In the genomic region with DNA sequence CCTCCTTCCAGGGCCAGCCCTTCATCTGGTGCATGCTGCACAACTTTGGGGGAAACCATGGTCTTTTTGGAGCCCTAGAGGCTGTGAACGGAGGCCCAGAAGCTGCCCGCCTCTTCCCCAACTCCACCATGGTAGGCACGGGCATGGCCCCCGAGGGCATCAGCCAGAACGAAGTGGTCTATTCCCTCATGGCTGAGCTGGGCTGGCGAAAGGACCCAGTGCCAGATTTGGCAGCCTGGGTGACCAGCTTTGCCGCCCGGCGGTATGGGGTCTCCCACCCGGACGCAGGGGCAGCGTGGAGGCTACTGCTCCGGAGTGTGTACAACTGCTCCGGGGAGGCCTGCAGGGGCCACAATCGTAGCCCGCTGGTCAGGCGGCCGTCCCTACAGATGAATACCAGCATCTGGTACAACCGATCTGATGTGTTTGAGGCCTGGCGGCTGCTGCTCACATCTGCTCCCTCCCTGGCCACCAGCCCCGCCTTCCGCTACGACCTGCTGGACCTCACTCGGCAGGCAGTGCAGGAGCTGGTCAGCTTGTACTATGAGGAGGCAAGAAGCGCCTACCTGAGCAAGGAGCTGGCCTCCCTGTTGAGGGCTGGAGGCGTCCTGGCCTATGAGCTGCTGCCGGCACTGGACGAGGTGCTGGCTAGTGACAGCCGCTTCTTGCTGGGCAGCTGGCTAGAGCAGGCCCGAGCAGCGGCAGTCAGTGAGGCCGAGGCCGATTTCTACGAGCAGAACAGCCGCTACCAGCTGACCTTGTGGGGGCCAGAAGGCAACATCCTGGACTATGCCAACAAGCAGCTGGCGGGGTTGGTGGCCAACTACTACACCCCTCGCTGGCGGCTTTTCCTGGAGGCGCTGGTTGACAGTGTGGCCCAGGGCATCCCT, we compare ENCODE assay signal across 1 cellular context.
A peak's percentile ranks its signal among the peaks of the same experiment; 100 is the strongest.
TF ChIP-seq lines count a peak whose summit lies in the region.

No MANE protein-coding gene starts in this region.

TF ChIP-seq in HepG2, 621 proteins besides CTCF, POLR2A, EP300 and RAD21 (continues in another document):
- no peak for TF ChIP-seq SAP130 (CRISPR knock-in tag; IDR thresholded peaks at IDR 0.05; ENCODE audit: low read depth)
- no peak for TF ChIP-seq GLI4 (CRISPR knock-in tag; IDR thresholded peaks at IDR 0.05; ENCODE audit: borderline replicate concordance)
- no peak for TF ChIP-seq MAFF (IDR thresholded peaks at IDR 0.05; ENCODE audit: low read depth, low read length)
- TF ChIP-seq, protein P1, sequence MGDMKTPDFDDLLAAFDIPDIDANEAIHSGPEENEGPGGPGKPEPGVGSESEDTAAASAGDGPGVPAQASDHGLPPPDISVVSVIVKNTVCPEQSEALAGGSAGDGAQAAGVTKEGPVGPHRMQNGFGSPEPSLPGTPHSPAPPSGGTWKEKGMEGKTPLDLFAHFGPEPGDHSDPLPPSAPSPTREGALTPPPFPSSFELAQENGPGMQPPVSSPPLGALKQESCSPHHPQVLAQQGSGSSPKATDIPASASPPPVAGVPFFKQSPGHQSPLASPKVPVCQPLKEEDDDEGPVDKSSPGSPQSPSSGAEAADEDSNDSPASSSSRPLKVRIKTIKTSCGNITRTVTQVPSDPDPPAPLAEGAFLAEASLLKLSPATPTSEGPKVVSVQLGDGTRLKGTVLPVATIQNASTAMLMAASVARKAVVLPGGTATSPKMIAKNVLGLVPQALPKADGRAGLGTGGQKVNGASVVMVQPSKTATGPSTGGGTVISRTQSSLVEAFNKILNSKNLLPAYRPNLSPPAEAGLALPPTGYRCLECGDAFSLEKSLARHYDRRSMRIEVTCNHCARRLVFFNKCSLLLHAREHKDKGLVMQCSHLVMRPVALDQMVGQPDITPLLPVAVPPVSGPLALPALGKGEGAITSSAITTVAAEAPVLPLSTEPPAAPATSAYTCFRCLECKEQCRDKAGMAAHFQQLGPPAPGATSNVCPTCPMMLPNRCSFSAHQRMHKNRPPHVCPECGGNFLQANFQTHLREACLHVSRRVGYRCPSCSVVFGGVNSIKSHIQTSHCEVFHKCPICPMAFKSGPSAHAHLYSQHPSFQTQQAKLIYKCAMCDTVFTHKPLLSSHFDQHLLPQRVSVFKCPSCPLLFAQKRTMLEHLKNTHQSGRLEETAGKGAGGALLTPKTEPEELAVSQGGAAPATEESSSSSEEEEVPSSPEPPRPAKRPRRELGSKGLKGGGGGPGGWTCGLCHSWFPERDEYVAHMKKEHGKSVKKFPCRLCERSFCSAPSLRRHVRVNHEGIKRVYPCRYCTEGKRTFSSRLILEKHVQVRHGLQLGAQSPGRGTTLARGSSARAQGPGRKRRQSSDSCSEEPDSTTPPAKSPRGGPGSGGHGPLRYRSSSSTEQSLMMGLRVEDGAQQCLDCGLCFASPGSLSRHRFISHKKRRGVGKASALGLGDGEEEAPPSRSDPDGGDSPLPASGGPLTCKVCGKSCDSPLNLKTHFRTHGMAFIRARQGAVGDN (CRISPR knock-in tag; IDR thresholded peaks at IDR 0.05), result peak; percentile 63
- TF ChIP-seq, protein P2, sequence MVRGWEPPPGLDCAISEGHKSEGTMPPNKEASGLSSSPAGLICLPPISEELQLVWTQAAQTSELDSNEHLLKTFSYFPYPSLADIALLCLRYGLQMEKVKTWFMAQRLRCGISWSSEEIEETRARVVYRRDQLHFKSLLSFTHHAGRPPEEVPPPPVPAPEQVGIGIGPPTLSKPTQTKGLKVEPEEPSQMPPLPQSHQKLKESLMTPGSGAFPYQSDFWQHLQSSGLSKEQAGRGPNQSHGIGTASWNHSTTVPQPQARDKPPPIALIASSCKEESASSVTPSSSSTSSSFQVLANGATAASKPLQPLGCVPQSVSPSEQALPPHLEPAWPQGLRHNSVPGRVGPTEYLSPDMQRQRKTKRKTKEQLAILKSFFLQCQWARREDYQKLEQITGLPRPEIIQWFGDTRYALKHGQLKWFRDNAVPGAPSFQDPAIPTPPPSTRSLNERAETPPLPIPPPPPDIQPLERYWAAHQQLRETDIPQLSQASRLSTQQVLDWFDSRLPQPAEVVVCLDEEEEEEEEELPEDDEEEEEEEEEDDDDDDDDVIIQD (CRISPR knock-in tag; IDR thresholded peaks at IDR 0.05; ENCODE audit: low read depth), result no peak
- TF ChIP-seq AGO2 (optimal IDR thresholded peaks at IDR 0.05; ENCODE audit: low read depth, low read length), result peak; percentile 77
- 0 out of 2 replicates have a peak, but pooled peaks have one; percentile 45 for TF ChIP-seq ZFYVE20 (CRISPR knock-in tag; IDR thresholded peaks at IDR 0.05; ENCODE audit: borderline replicate concordance, low read depth)
- TF ChIP-seq MYC (CRISPR knock-in tag; IDR thresholded peaks at IDR 0.05; ENCODE audit: borderline replicate concordance), result no peak
- TF ChIP-seq FOXP4 (CRISPR knock-in tag; IDR thresholded peaks at IDR 0.05), result no peak
- peak; percentile 40; the same call in 1 of the 2 replicates for TF ChIP-seq SP4 (CRISPR knock-in tag; IDR thresholded peaks at IDR 0.05)
- TF ChIP-seq ZFP90 (CRISPR knock-in tag; IDR thresholded peaks at IDR 0.05; ENCODE audit: borderline replicate concordance), result 0 out of 2 replicates have a peak, but pooled peaks have one; percentile 27
- peak; percentile 47; the same call in 1 of the 2 replicates for TF ChIP-seq ATF7-NPFF (CRISPR knock-in tag; IDR thresholded peaks at IDR 0.05; ENCODE audit: low read depth)
- 0 out of 2 replicates have a peak, but pooled peaks have one; percentile 6 for TF ChIP-seq NPAS2 (CRISPR knock-in tag; IDR thresholded peaks at IDR 0.05; ENCODE audit: borderline replicate concordance)
- no peak for TF ChIP-seq MEIS2 (CRISPR knock-in tag; IDR thresholded peaks at IDR 0.05)
- TF ChIP-seq, protein P3, sequence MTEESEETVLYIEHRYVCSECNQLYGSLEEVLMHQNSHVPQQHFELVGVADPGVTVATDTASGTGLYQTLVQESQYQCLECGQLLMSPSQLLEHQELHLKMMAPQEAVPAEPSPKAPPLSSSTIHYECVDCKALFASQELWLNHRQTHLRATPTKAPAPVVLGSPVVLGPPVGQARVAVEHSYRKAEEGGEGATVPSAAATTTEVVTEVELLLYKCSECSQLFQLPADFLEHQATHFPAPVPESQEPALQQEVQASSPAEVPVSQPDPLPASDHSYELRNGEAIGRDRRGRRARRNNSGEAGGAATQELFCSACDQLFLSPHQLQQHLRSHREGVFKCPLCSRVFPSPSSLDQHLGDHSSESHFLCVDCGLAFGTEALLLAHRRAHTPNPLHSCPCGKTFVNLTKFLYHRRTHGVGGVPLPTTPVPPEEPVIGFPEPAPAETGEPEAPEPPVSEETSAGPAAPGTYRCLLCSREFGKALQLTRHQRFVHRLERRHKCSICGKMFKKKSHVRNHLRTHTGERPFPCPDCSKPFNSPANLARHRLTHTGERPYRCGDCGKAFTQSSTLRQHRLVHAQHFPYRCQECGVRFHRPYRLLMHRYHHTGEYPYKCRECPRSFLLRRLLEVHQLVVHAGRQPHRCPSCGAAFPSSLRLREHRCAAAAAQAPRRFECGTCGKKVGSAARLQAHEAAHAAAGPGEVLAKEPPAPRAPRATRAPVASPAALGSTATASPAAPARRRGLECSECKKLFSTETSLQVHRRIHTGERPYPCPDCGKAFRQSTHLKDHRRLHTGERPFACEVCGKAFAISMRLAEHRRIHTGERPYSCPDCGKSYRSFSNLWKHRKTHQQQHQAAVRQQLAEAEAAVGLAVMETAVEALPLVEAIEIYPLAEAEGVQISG (CRISPR knock-in tag; IDR thresholded peaks at IDR 0.05), result 0 out of 2 replicates have a peak, but pooled peaks have one; percentile 3
- TF ChIP-seq EED (CRISPR knock-in tag; IDR thresholded peaks at IDR 0.05), result peak; percentile 48; the same call in 1 of the 2 replicates
- TF ChIP-seq HNRNPL (IDR thresholded peaks at IDR 0.05; ENCODE audit: low read depth, low read length), result 0 out of 2 replicates have a peak, but pooled peaks have one; percentile 55
- TF ChIP-seq ZNF3 (CRISPR knock-in tag; IDR thresholded peaks at IDR 0.05), result no peak
- TF ChIP-seq ZKSCAN1 (IDR thresholded peaks at IDR 0.05; ENCODE audit: low read length), result no peak
- TF ChIP-seq ZBTB33 (CRISPR knock-in tag; IDR thresholded peaks at IDR 0.05), result peak; percentile 93
- no peak for TF ChIP-seq ZNF317 (CRISPR knock-in tag; IDR thresholded peaks at IDR 0.05)
- peak; percentile 70; the same call in 1 of the 2 replicates for TF ChIP-seq POLR2AphosphoS2 (IDR thresholded peaks at IDR 0.05; ENCODE audit: low read depth, low read length)
- no peak for TF ChIP-seq ZNF629 (CRISPR knock-in tag; conservative IDR thresholded peaks at IDR 0.05)
- peak; percentile 32; the same call in 1 of the 2 replicates for TF ChIP-seq ZNF768 (CRISPR knock-in tag; IDR thresholded peaks at IDR 0.05)
- TF ChIP-seq U2AF2 (IDR thresholded peaks at IDR 0.05; ENCODE audit: low read depth, low read length), result no peak
- TF ChIP-seq CC2D1A (CRISPR knock-in tag; IDR thresholded peaks at IDR 0.05), result no peak
- TF ChIP-seq, protein P4, sequence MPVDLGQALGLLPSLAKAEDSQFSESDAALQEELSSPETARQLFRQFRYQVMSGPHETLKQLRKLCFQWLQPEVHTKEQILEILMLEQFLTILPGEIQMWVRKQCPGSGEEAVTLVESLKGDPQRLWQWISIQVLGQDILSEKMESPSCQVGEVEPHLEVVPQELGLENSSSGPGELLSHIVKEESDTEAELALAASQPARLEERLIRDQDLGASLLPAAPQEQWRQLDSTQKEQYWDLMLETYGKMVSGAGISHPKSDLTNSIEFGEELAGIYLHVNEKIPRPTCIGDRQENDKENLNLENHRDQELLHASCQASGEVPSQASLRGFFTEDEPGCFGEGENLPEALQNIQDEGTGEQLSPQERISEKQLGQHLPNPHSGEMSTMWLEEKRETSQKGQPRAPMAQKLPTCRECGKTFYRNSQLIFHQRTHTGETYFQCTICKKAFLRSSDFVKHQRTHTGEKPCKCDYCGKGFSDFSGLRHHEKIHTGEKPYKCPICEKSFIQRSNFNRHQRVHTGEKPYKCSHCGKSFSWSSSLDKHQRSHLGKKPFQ (CRISPR knock-in tag; IDR thresholded peaks at IDR 0.05; ENCODE audit: insufficient replicate concordance), result no peak
- peak; percentile 19 for TF ChIP-seq RBM22 (optimal IDR thresholded peaks at IDR 0.05; ENCODE audit: low read length)
- TF ChIP-seq RBFOX2 (IDR thresholded peaks at IDR 0.05; ENCODE audit: low read depth, low read length), result peak; percentile 67
- 0 out of 2 replicates have a peak, but pooled peaks have one; percentile 5 for TF ChIP-seq HNF4A (CRISPR knock-in tag; IDR thresholded peaks at IDR 0.05)
- no peak for TF ChIP-seq FOXO4 (CRISPR knock-in tag; conservative IDR thresholded peaks at IDR 0.05)
- no peak for TF ChIP-seq DNMT3B (CRISPR knock-in tag; conservative IDR thresholded peaks at IDR 0.05)
- no peak for TF ChIP-seq CERS6 (CRISPR knock-in tag; IDR thresholded peaks at IDR 0.05)
- no peak for TF ChIP-seq RORA (CRISPR knock-in tag; IDR thresholded peaks at IDR 0.05)
- no peak for TF ChIP-seq ZNF777 (CRISPR knock-in tag; IDR thresholded peaks at IDR 0.05)
- TF ChIP-seq ZNF782 (CRISPR knock-in tag; IDR thresholded peaks at IDR 0.05; ENCODE audit: borderline replicate concordance), result no peak
- no peak for TF ChIP-seq HMGXB4 (CRISPR knock-in tag; IDR thresholded peaks at IDR 0.05; ENCODE audit: borderline replicate concordance in 1 of 2, low read depth in 1 of 2)
